4 cellular contexts compared by ENCODE assay signal in genomic region chr6:148392127-148392526, GRCh38.
TF ChIP-seq lines count a peak whose summit lies in the region.

No MANE protein-coding gene starts in this region.

TF ChIP-seq in A549, 52 proteins besides CTCF, POLR2A, EP300 and RAD21:
- TF ChIP-seq MAFK (IDR thresholded peaks at IDR 0.05; ENCODE audit: partially characterized antibody) = peak; percentile 58

TF ChIP-seq in IMR-90, 13 proteins besides CTCF, POLR2A, EP300 and RAD21:
- peak; percentile 50; the same call in 1 of the 2 replicates for TF ChIP-seq MAFK (IDR thresholded peaks at IDR 0.05; ENCODE audit: low read depth, low read length)
TF ChIP-seq in IMR-90: peak in this region for 1; not testable (repeated sequence) for 12.

TF ChIP-seq in K562, 482 proteins besides CTCF, POLR2A, EP300 and RAD21:
- TF ChIP-seq ZNF316 (IDR thresholded peaks at IDR 0.05) = peak; percentile 84
- TF ChIP-seq MAFF (IDR thresholded peaks at IDR 0.05; ENCODE audit: low read length) = peak; percentile 45; the same call in 1 of the 2 replicates
- peak; percentile 62 for TF ChIP-seq C11orf30 (IDR thresholded peaks at IDR 0.05; ENCODE audit: low read depth)
- peak; percentile 68; the same call in 1 of the 2 replicates for TF ChIP-seq MAFG (tag; conservative IDR thresholded peaks at IDR 0.05)

TF ChIP-seq in HepG2, 621 proteins besides CTCF, POLR2A, EP300 and RAD21:
- peak; percentile 56 to 77 for TF ChIP-seq MAFK (conservative IDR thresholded peaks at IDR 0.05 in 1 of 2, IDR thresholded peaks at IDR 0.05 in 1 of 2; ENCODE audit: low read length in 2 of 2)
- TF ChIP-seq MAFF (IDR thresholded peaks at IDR 0.05; ENCODE audit: low read depth, low read length) = peak; percentile 50; the same call in 1 of the 2 replicates
TF ChIP-seq in HepG2: peak in this region for 2; not testable (repeated sequence) for 619.
